ENCODE assay signal across 18 cellular contexts in genomic region chr13:112880221-112880641, GRCh38.
"Had no signal": no experiment of that assay in that cellular context is flagged by ENCODE, and none has a peak within 500 bp of the region (broad histone marks: within the 10 kb centered on the region; RNA-seq: fewer than 3 reads in every experiment).

No MANE protein-coding gene starts in this region.

- H3K9me3 ChIP-seq: neutrophil, sigmoid colon, tibial artery, upper lobe of left lung, vagina had no signal

- ATAC-seq: foreskin keratinocyte had no signal

- H3K27ac Mint-ChIP-seq: endodermal cell, nephron progenitor cell had no signal

- H3K27ac ChIP-seq: coronary artery, foreskin keratinocyte, hepatocyte, neutrophil, sigmoid colon, skin epidermis, tibial artery, upper lobe of left lung, vagina had no signal

- H3K27me3 ChIP-seq: foreskin keratinocyte, hepatocyte, neutrophil, sigmoid colon, tibial artery, upper lobe of left lung, vagina had no signal

- H3K9me3 Mint-ChIP-seq: endodermal cell, nephron progenitor cell had no signal

- H3K4me3 Mint-ChIP-seq: endodermal cell, nephron progenitor cell had no signal

- H3K4me3 ChIP-seq: coronary artery, hepatocyte, lung, sigmoid colon, skin epidermis, tibial artery, upper lobe of left lung, vagina had no signal

- DNase-seq: effector CD4-positive, alpha-beta T cell; erythroblast; foreskin keratinocyte; mesenchymal stem cell; midbrain; nephron progenitor cell; stimulated activated CD4-positive, alpha-beta T cell treated with anti-CD3 and anti-CD28 coated beads, Interleukin-12 subunit alpha, Interleukin-12 subunit beta, amount 100 ng/mL, for 4 hours; stimulated activated naive CD4-positive, alpha-beta T cell had no signal

- H3K4me1 ChIP-seq: foreskin keratinocyte, sigmoid colon, tibial artery, upper lobe of left lung, vagina had no signal

- H3K4me1 Mint-ChIP-seq: endodermal cell had no signal
